ENCODE assay signal across 32 cellular contexts in genomic region chr16:2765462-2766404, GRCh38. TPM values are rescaled to one million over a fixed set of nuclear protein-coding genes. Genes with fewer than 3 reads are reported as not detected.
DNase-seq lines count a peak whose midpoint lies in the region; ATAC-seq, FAIRE-seq and TF ChIP-seq lines count a peak whose summit lies in the region.
"Had no signal": no experiment of that assay in that cellular context is flagged by ENCODE, and none has a peak within 500 bp of the region (broad histone marks: within the 10 kb centered on the region; RNA-seq: fewer than 3 reads in every experiment).

No MANE protein-coding gene starts in this region.

- TF ChIP-seq RAD21 in HepG2 (CRISPR knock-in tag; IDR thresholded peaks at IDR 0.05): no peak

- no peaks in the 10 kb centered on the region for H3K9me3 Mint-ChIP-seq in stimulated activated naive B cell treated with anti-CD40 and anti-IgM and Interleukin-4, amounts not matched to agents 10 μg/mL and 1 μg/mL and 100 μg/mL, for 72 hours
- no peaks in the 10 kb centered on the region for H3K9me3 Mint-ChIP-seq in immature natural killer cell

- H3K36me3 ChIP-seq in HepG2 (replicated peaks in 1 of 2; ENCODE audit: control insufficient read depth in 1 of 2, insufficient read depth in 2 of 2, low read length in 2 of 2) (peaks cover 52 to 99% of the 10 kb centered on the region in 2 experiments), ovary (no peaks in the 10 kb centered on the region)

- no peak overlapping the region for H3K4me3 ChIP-seq in right cardiac atrium (ENCODE audit: low read length)
- H3K4me3 ChIP-seq in HepG2 (replicated peaks in 1 of 3; ENCODE audit: insufficient read depth in 1 of 3, low read depth in 2 of 3, low read length in 3 of 3): no peak overlapping the region
- H3K4me3 ChIP-seq in ovary: no peak overlapping the region
- H3K4me3 ChIP-seq: colonic mucosa, heart left ventricle, skin epidermis had no signal

- H3K4me1 ChIP-seq in right cardiac atrium (ENCODE audit: control insufficient read depth, insufficient read depth, low read length) (no peaks in the 10 kb centered on the region), HepG2 (ENCODE audit: insufficient read depth, low read length) (no peaks in the 10 kb centered on the region), ovary (ENCODE audit: insufficient read depth) (peaks cover 1% of the 10 kb centered on the region)

- no peak for ATAC-seq in right cardiac atrium
- ATAC-seq in left ventricle myocardium superior: no peak
- no peak for ATAC-seq in T-helper 17 cell
- no peak for ATAC-seq in HepG2
- ATAC-seq in stimulated activated naive B cell treated with anti-CD40 and anti-IgM and Interleukin-4, amounts not matched to agents 10 μg/mL and 1 μg/mL and 100 μg/mL, for 72 hours (replicated peaks): no peak
- ATAC-seq in HG02938 (IDR thresholded peaks at IDR 0.05; ENCODE audit: unreplicated experiment): no peak
- ATAC-seq: activated CD4-positive, alpha-beta T cell treated with anti-CD3 and anti-CD28 coated beads for 36 hours; esophagus mucosa; heart left ventricle had no signal

- CTCF ChIA-PET in HepG2 (lab: Yijun Ruan, JAX; ENCODE audit: low intra/inter-chr PET ratio, low total read pairs): no interaction called here

- TF ChIP-seq CTCF in HepG2 (CRISPR knock-in tag; IDR thresholded peaks at IDR 0.05) (no peak), ovary (IDR thresholded peaks at IDR 0.05) (no peak)

- peaks cover 9% of the 10 kb centered on the region for H4K20me1 ChIP-seq in HepG2 (ENCODE audit: insufficient read depth, low read length)

- H3K27ac Mint-ChIP-seq in T-helper 17 cell: peak overlapping the region; percentile 89
- peak overlapping the region; percentile 80 for H3K27ac Mint-ChIP-seq in stimulated activated naive B cell treated with anti-CD40 and anti-IgM and Interleukin-4, amounts not matched to agents 10 μg/mL and 1 μg/mL and 100 μg/mL, for 72 hours
- H3K27ac Mint-ChIP-seq in immature natural killer cell: peak overlapping the region in 3 of 6 donors; percentile 53 to 59 (median 55)
- H3K27ac Mint-ChIP-seq: activated CD4-positive, alpha-beta T cell treated with anti-CD3 and anti-CD28 coated beads for 36 hours had no signal

- no peak overlapping the region for H3K27ac ChIP-seq in right cardiac atrium (ENCODE audit: low read length)
- H3K27ac ChIP-seq in HepG2 (ENCODE audit: extremely low read length, insufficient read depth, low read length): no peak overlapping the region
- no peak overlapping the region for H3K27ac ChIP-seq in ovary
- H3K27ac ChIP-seq: colonic mucosa, heart left ventricle, skin epidermis had no signal

- peaks cover 22% of the 10 kb centered on the region for H3K79me2 ChIP-seq in HepG2 (ENCODE audit: insufficient read depth, low read length)

- H3K9me3 ChIP-seq in right cardiac atrium (ENCODE audit: control insufficient read depth, low read length) (no peaks in the 10 kb centered on the region), T-helper 17 cell (ENCODE audit: control insufficient read depth, low read length, poor library complexity, severe bottlenecking) (no peaks in the 10 kb centered on the region), HepG2 (ENCODE audit: low read length) (no peaks in the 10 kb centered on the region), ovary (no peaks in the 10 kb centered on the region)
- H3K9me3 ChIP-seq: colonic mucosa, heart left ventricle had no signal

- intact Hi-C loops in right cardiac atrium (cut with DNase I): no loop called here
- intact Hi-C loops in left ventricle myocardium superior (cut with micrococcal nuclease): no loop called here
- intact Hi-C loops in HepG2 (cut with micrococcal nuclease; ENCODE audit: unreplicated experiment): no loop called here
- intact Hi-C loops in ovary (cut with DNase I): no loop called here

- H3K27me3 Mint-ChIP-seq in T-helper 17 cell (no peaks in the 10 kb centered on the region), immature natural killer cell (ENCODE audit: low read depth in 3 of 3) (peaks cover 14 to 44% (median 39%) of the 10 kb centered on the region in 3 donors)
- H3K27me3 Mint-ChIP-seq in stimulated activated naive B cell treated with anti-CD40 and anti-IgM and Interleukin-4, amounts not matched to agents 10 μg/mL and 1 μg/mL and 100 μg/mL, for 72 hours: no peaks in the 10 kb centered on the region
- H3K27me3 Mint-ChIP-seq: activated CD4-positive, alpha-beta T cell treated with anti-CD3 and anti-CD28 coated beads for 36 hours had no signal

- in situ Hi-C loops in HepG2 (cut with HindIII; ENCODE audit: extremely low pct_ligation_motif_present, low pct_unique_long_range_greater_than_20kb): no loop called here

- 98% methylated on average over 73 of the region's 73 CpGs for WGBS in right cardiac atrium
- 96% methylated on average over 55 of the region's 73 CpGs for WGBS in HepG2 (ENCODE audit: low lambda C conversion rate)
- 96 to 97% (median 96%) methylated on average over 73 of the region's 73 CpGs for whole genome bisulfite sequencing in ovary, 3 donors

- FAIRE-seq in HepG2 (lab: Jason Lieb, UNC): no peak
- FAIRE-seq: GM18507 had no signal

- POLR2A ChIA-PET in HepG2 (lab: Yijun Ruan, JAX): interaction anchor here (1.2 to 3.5 kb wide), 2 partner anchors 10 to 13 kb away, joined by 4 to 15 read pairs; partner anchors contain the start of gene SRRM2

- no peak for TF ChIP-seq EP300 in HepG2 (IDR thresholded peaks at IDR 0.05; ENCODE audit: low read depth in 2 of 2, low read length in 2 of 2)
- no peak for TF ChIP-seq EP300 in HepG2 (CRISPR knock-in tag; IDR thresholded peaks at IDR 0.05; ENCODE audit: borderline replicate concordance)
- TF ChIP-seq EP300 in ovary (IDR thresholded peaks at IDR 0.05): no peak

- no peak overlapping the region for H2AFZ ChIP-seq in HepG2 (ENCODE audit: low read length)

- H3K4me3 Mint-ChIP-seq in T-helper 17 cell: peak overlapping the region; percentile 74
- peak overlapping the region in 1 of 2 donors; percentile 6 for H3K4me3 Mint-ChIP-seq in stimulated activated naive B cell treated with anti-CD40 and anti-IgM and Interleukin-4, amounts not matched to agents 10 μg/mL and 1 μg/mL and 100 μg/mL, for 72 hours
- peak overlapping the region in 1 of 5 donors; percentile 21 for H3K4me3 Mint-ChIP-seq in immature natural killer cell
- H3K4me3 Mint-ChIP-seq: activated CD4-positive, alpha-beta T cell treated with anti-CD3 and anti-CD28 coated beads for 36 hours had no signal

- H3K9ac ChIP-seq in HepG2 (ENCODE audit: insufficient read depth, low read depth, low read length): no peak overlapping the region

- TF ChIP-seq POLR2A in HepG2 (IDR thresholded peaks at IDR 0.05; ENCODE audit: insufficient read depth in 1 of 2, low read depth in 2 of 2, low read length in 2 of 2): peak in 1 of 2 experiments; percentile 10; a peak in 1 of 4 replicates
- no peak for TF ChIP-seq POLR2A in ovary (IDR thresholded peaks at IDR 0.05)

- H3K4me1 Mint-ChIP-seq in T-helper 17 cell: peaks cover 39% of the 10 kb centered on the region
- peaks cover 24 to 58% of the 10 kb centered on the region in 2 donors for H3K4me1 Mint-ChIP-seq in stimulated activated naive B cell treated with anti-CD40 and anti-IgM and Interleukin-4, amounts not matched to agents 10 μg/mL and 1 μg/mL and 100 μg/mL, for 72 hours
- H3K4me1 Mint-ChIP-seq in immature natural killer cell: peaks cover 2 to 31% of the 10 kb centered on the region in 2 donors

- H3K27me3 ChIP-seq in right cardiac atrium (ENCODE audit: control insufficient read depth, insufficient read depth): no peaks in the 10 kb centered on the region
- no peaks in the 10 kb centered on the region for H3K27me3 ChIP-seq in HepG2 (ENCODE audit: control insufficient read depth in 1 of 2, insufficient read depth in 2 of 2, low read length in 2 of 2)
- H3K27me3 ChIP-seq in ovary: no peaks in the 10 kb centered on the region
- H3K27me3 ChIP-seq: colonic mucosa, heart left ventricle had no signal

- no TSS peak for BruUV-seq in HepG2 (replicated peaks; lab: Mats Ljungman, UMichigan)

- H3K36me3 Mint-ChIP-seq in T-helper 17 cell (ENCODE audit: low read depth): peaks cover 20% of the 10 kb centered on the region
- peaks cover 78 to 89% of the 10 kb centered on the region in 2 donors for H3K36me3 Mint-ChIP-seq in stimulated activated naive B cell treated with anti-CD40 and anti-IgM and Interleukin-4, amounts not matched to agents 10 μg/mL and 1 μg/mL and 100 μg/mL, for 72 hours
- peaks cover 61 to 83% (median 66%) of the 10 kb centered on the region in 3 donors for H3K36me3 Mint-ChIP-seq in immature natural killer cell

- DNase-seq in right cardiac atrium (peak in 2 of 3 donors; percentile 49 to 55), left ventricle myocardium superior (no peak), T-helper 17 cell (no peak), HepG2 (ENCODE audit: low spot score) (no peak), ovary (no peak), immature natural killer cell (no peak)
- DNase-seq in stimulated activated naive B cell treated with anti-CD40 and anti-IgM and Interleukin-4, amounts not matched to agents 10 μg/mL and 1 μg/mL and 100 μg/mL, for 72 hours: no peak
- DNase-seq: activated CD4-positive, alpha-beta T cell treated with anti-CD3 and anti-CD28 coated beads for 36 hours; activated naive CD4-positive, alpha-beta T cell; amygdala; colonic mucosa; DMS79 treated with DMSO at 0.1 percent for 48 hours; effector memory CD4-positive, alpha-beta T cell; foreskin fibroblast; GF-D8; HCEC 1CT; NCI-H1436; NCI-H2107; stimulated activated CD4-positive, alpha-beta T cell treated with anti-CD3 and anti-CD28 coated beads, Interleukin-2, amount 100 ng/mL, for 24 hours had no signal

- no peak overlapping the region for H3K4me2 ChIP-seq in HepG2 (ENCODE audit: low read depth, low read length)

RNA-seq across cellular contexts. Expression of gene ELOB, which starts 11.3 kb away (rescaled TPM):
- total RNA-seq in right cardiac atrium: 100 to 1,000 TPM; 235 to 320 (median 280) TPM
- 625 TPM for polyA plus RNA-seq in right cardiac atrium
- 325 TPM for total RNA-seq in left ventricle myocardium superior
- total RNA-seq in T-helper 17 cell: 100 to 1,000 TPM; 121 to 131 TPM
- total RNA-seq in HepG2 (2016; rRNA removed; fragmentation: Illumina TruSeq; extraction: Trizol): 208 and 253 TPM in 2 replicates
- 337 and 393 TPM in 2 replicates for total RNA-seq in HepG2 (2016; cell fraction: cytosol; rRNA removed; fragmentation: Illumina TruSeq; extraction: Trizol; ENCODE audit: low read depth)
- total RNA-seq in HepG2 (2016; cell fraction: insoluble cytoplasmic fraction; rRNA removed; fragmentation: Illumina TruSeq; extraction: Trizol): 204 and 279 TPM in 2 replicates
- total RNA-seq in HepG2 (2016; cell fraction: membrane; rRNA removed; fragmentation: Illumina TruSeq; extraction: Trizol): 174 and 204 TPM in 2 replicates
- total RNA-seq in HepG2 (2016; cell fraction: nucleus; rRNA removed; fragmentation: Illumina TruSeq; extraction: Trizol): 53.2 and 75.0 TPM in 2 replicates
- 225 and 236 TPM in 2 replicates for polyA plus RNA-seq in HepG2 (2011; rRNA removed)
- polyA plus RNA-seq in HepG2 (2011; cell fraction: cytosol; rRNA removed): 204 and 385 TPM in 2 replicates
- polyA plus RNA-seq in HepG2 (2011; cell fraction: nucleus; rRNA removed): 89.2 and 109 TPM in 2 replicates
- polyA plus RNA-seq in HepG2 (2012): 108 and 117 TPM in 2 replicates
- 547 and 569 TPM in 2 replicates for polyA plus RNA-seq in HepG2 (2016; cell fraction: cytosol; fragmentation: Illumina TruSeq; extraction: Trizol; ENCODE audit: low read depth)
- 265 and 294 TPM in 2 replicates for polyA plus RNA-seq in HepG2 (2016; cell fraction: insoluble cytoplasmic fraction; fragmentation: Illumina TruSeq; extraction: Trizol; ENCODE audit: low read depth)
- polyA plus RNA-seq in HepG2 (2016; cell fraction: membrane; fragmentation: Illumina TruSeq; extraction: Trizol; ENCODE audit: low read depth): 203 and 243 TPM in 2 replicates
- 127 and 128 TPM in 2 replicates for polyA plus RNA-seq in HepG2 (2016; cell fraction: nucleus; fragmentation: Illumina TruSeq; extraction: Trizol; ENCODE audit: insufficient read depth, low read depth)
- 125 and 227 TPM in 2 replicates for polyA minus RNA-seq in HepG2 (2011; rRNA and poly(A)+ RNA removed; ENCODE audit: low replicate concordance)
- polyA minus RNA-seq in HepG2 (2011; cell fraction: cytosol; rRNA and poly(A)+ RNA removed): 25.2 and 36.1 TPM in 2 replicates
- 9.8 and 9.9 TPM in 2 replicates for polyA minus RNA-seq in HepG2 (2011; cell fraction: nucleus; rRNA and poly(A)+ RNA removed)
- 100 to 1,000 TPM; 136 to 498 (median 172) TPM for total RNA-seq in ovary
- 100 to 1,000 TPM in 1 of 2 donors, 1 to 10 TPM in 1; 8.9 to 385 TPM for polyA plus RNA-seq in ovary
- polyA plus RNA-seq in immature natural killer cell: 100 to 1,000 TPM; 252 to 523 (median 328) TPM

RNA-seq across cellular contexts. Expression of gene SRRM2, which starts 13.3 kb away (rescaled TPM):
- total RNA-seq in right cardiac atrium (100 to 1,000 TPM; 299 to 352 (median 320) TPM), left ventricle myocardium superior (292 TPM), T-helper 17 cell (1,000 to 10,000 TPM; 1,185 to 1,285 TPM), HepG2 (2016; rRNA removed; fragmentation: Illumina TruSeq; extraction: Trizol) (50.4 and 80.6 TPM in 2 replicates), ovary (100 to 1,000 TPM; 300 to 736 (median 470) TPM)
- polyA plus RNA-seq in right cardiac atrium (402 TPM), HepG2 (2011; rRNA removed) (112 and 125 TPM in 2 replicates), ovary (100 to 1,000 TPM; 524 to 602 TPM), immature natural killer cell (100 to 1,000 TPM in 1 of 3 donors, 10 to 100 TPM in 2; 11.5 to 113 (median 24.2) TPM)
- total RNA-seq in HepG2 (2016; cell fraction: cytosol; rRNA removed; fragmentation: Illumina TruSeq; extraction: Trizol; ENCODE audit: low read depth): 41.5 and 43.0 TPM in 2 replicates
- 44.1 and 73.0 TPM in 2 replicates for total RNA-seq in HepG2 (2016; cell fraction: insoluble cytoplasmic fraction; rRNA removed; fragmentation: Illumina TruSeq; extraction: Trizol)
- total RNA-seq in HepG2 (2016; cell fraction: membrane; rRNA removed; fragmentation: Illumina TruSeq; extraction: Trizol): 48.8 and 52.0 TPM in 2 replicates
- total RNA-seq in HepG2 (2016; cell fraction: nucleus; rRNA removed; fragmentation: Illumina TruSeq; extraction: Trizol): 159 and 170 TPM in 2 replicates
- polyA plus RNA-seq in HepG2 (2011; cell fraction: cytosol; rRNA removed): 40.5 and 54.4 TPM in 2 replicates
- polyA plus RNA-seq in HepG2 (2011; cell fraction: nucleus; rRNA removed): 1,408 and 1,626 TPM in 2 replicates
- polyA plus RNA-seq in HepG2 (2012): 364 and 397 TPM in 2 replicates
- polyA plus RNA-seq in HepG2 (2016; cell fraction: cytosol; fragmentation: Illumina TruSeq; extraction: Trizol; ENCODE audit: low read depth): 15.2 and 19.4 TPM in 2 replicates
- 169 and 221 TPM in 2 replicates for polyA plus RNA-seq in HepG2 (2016; cell fraction: insoluble cytoplasmic fraction; fragmentation: Illumina TruSeq; extraction: Trizol; ENCODE audit: low read depth)
- 38.4 and 49.5 TPM in 2 replicates for polyA plus RNA-seq in HepG2 (2016; cell fraction: membrane; fragmentation: Illumina TruSeq; extraction: Trizol; ENCODE audit: low read depth)
- polyA plus RNA-seq in HepG2 (2016; cell fraction: nucleus; fragmentation: Illumina TruSeq; extraction: Trizol; ENCODE audit: insufficient read depth, low read depth): 998 and 1,215 TPM in 2 replicates
- 125 and 143 TPM in 2 replicates for polyA minus RNA-seq in HepG2 (2011; rRNA and poly(A)+ RNA removed; ENCODE audit: low replicate concordance)
- polyA minus RNA-seq in HepG2 (2011; cell fraction: cytosol; rRNA and poly(A)+ RNA removed): 88.7 and 111 TPM in 2 replicates
- 176 and 198 TPM in 2 replicates for polyA minus RNA-seq in HepG2 (2011; cell fraction: nucleus; rRNA and poly(A)+ RNA removed)

RNA-seq across cellular contexts. Expression of gene PRSS33, which starts 21.6 kb away (rescaled TPM):
- total RNA-seq in right cardiac atrium (not detected), left ventricle myocardium superior (not detected), T-helper 17 cell (not detected), HepG2 (2016; rRNA removed; fragmentation: Illumina TruSeq; extraction: Trizol) (not detected in 2 replicates), ovary (10 to 100 TPM in 1 of 7 donors, 1 to 10 TPM in 1, under 1 TPM in 3, not detected in 2; 0.36 to 26.8 (median 0.82) TPM)
- polyA plus RNA-seq in right cardiac atrium (not detected), HepG2 (2011; rRNA removed) (not detected in 2 replicates), ovary (not detected), immature natural killer cell (1 to 10 TPM in 2 of 3 donors, not detected in 1; 1.1 to 4.0 TPM)
- not detected in 2 replicates for total RNA-seq in HepG2 (2016; cell fraction: cytosol; rRNA removed; fragmentation: Illumina TruSeq; extraction: Trizol; ENCODE audit: low read depth)
- total RNA-seq in HepG2 (2016; cell fraction: insoluble cytoplasmic fraction; rRNA removed; fragmentation: Illumina TruSeq; extraction: Trizol): not detected in 2 replicates
- not detected in 2 replicates for total RNA-seq in HepG2 (2016; cell fraction: membrane; rRNA removed; fragmentation: Illumina TruSeq; extraction: Trizol)
- total RNA-seq in HepG2 (2016; cell fraction: nucleus; rRNA removed; fragmentation: Illumina TruSeq; extraction: Trizol): not detected in 2 replicates
- polyA plus RNA-seq in HepG2 (2011; cell fraction: cytosol; rRNA removed): not detected in 2 replicates
- polyA plus RNA-seq in HepG2 (2011; cell fraction: nucleus; rRNA removed): not detected in 2 replicates
- not detected in 2 replicates for polyA plus RNA-seq in HepG2 (2012)
- polyA plus RNA-seq in HepG2 (2016; cell fraction: cytosol; fragmentation: Illumina TruSeq; extraction: Trizol; ENCODE audit: low read depth): not detected in 2 replicates
- polyA plus RNA-seq in HepG2 (2016; cell fraction: insoluble cytoplasmic fraction; fragmentation: Illumina TruSeq; extraction: Trizol; ENCODE audit: low read depth): not detected in 2 replicates
- not detected in 2 replicates for polyA plus RNA-seq in HepG2 (2016; cell fraction: membrane; fragmentation: Illumina TruSeq; extraction: Trizol; ENCODE audit: low read depth)
- polyA plus RNA-seq in HepG2 (2016; cell fraction: nucleus; fragmentation: Illumina TruSeq; extraction: Trizol; ENCODE audit: insufficient read depth, low read depth): not detected in 2 replicates
- not detected in 2 replicates for polyA minus RNA-seq in HepG2 (2011; rRNA and poly(A)+ RNA removed; ENCODE audit: low replicate concordance)
- not detected in 2 replicates for polyA minus RNA-seq in HepG2 (2011; cell fraction: cytosol; rRNA and poly(A)+ RNA removed)
- polyA minus RNA-seq in HepG2 (2011; cell fraction: nucleus; rRNA and poly(A)+ RNA removed): not detected in 2 replicates
- total RNA-seq: activated CD4-positive, alpha-beta T cell treated with anti-CD3 and anti-CD28 coated beads for 36 hours; bronchial epithelial cell; colonic mucosa; esophagus mucosa; heart left ventricle; mesenteric fat pad; myocyte; NCI-H460; omental fat pad; T-helper 2 cell treated with Interferon-gamma antibody and Interleukin-4, amounts not matched to agents 100 ng/mL and 5 ng/mL, for 36 hours; ureter had no signal
- polyA plus RNA-seq: BJ, heart left ventricle had no signal

RNA-seq across cellular contexts. Expression of gene PRSS41, which starts 32.5 kb away (rescaled TPM):
- not detected for total RNA-seq in right cardiac atrium
- not detected for polyA plus RNA-seq in right cardiac atrium
- total RNA-seq in left ventricle myocardium superior: not detected
- total RNA-seq in T-helper 17 cell: not detected
- not detected in 2 replicates for total RNA-seq in HepG2 (2016; rRNA removed; fragmentation: Illumina TruSeq; extraction: Trizol)
- total RNA-seq in HepG2 (2016; cell fraction: cytosol; rRNA removed; fragmentation: Illumina TruSeq; extraction: Trizol; ENCODE audit: low read depth): not detected in 2 replicates
- total RNA-seq in HepG2 (2016; cell fraction: insoluble cytoplasmic fraction; rRNA removed; fragmentation: Illumina TruSeq; extraction: Trizol): not detected in 2 replicates
- total RNA-seq in HepG2 (2016; cell fraction: membrane; rRNA removed; fragmentation: Illumina TruSeq; extraction: Trizol): not detected in 2 replicates
- total RNA-seq in HepG2 (2016; cell fraction: nucleus; rRNA removed; fragmentation: Illumina TruSeq; extraction: Trizol): not detected in 2 replicates
- polyA plus RNA-seq in HepG2 (2011; rRNA removed): not detected in 2 replicates
- polyA plus RNA-seq in HepG2 (2011; cell fraction: cytosol; rRNA removed): not detected in 2 replicates
- not detected in 2 replicates for polyA plus RNA-seq in HepG2 (2011; cell fraction: nucleus; rRNA removed)
- not detected in 2 replicates for polyA plus RNA-seq in HepG2 (2012)
- polyA plus RNA-seq in HepG2 (2016; cell fraction: cytosol; fragmentation: Illumina TruSeq; extraction: Trizol; ENCODE audit: low read depth): not detected in 2 replicates
- polyA plus RNA-seq in HepG2 (2016; cell fraction: insoluble cytoplasmic fraction; fragmentation: Illumina TruSeq; extraction: Trizol; ENCODE audit: low read depth): not detected in 2 replicates
- not detected in 2 replicates for polyA plus RNA-seq in HepG2 (2016; cell fraction: membrane; fragmentation: Illumina TruSeq; extraction: Trizol; ENCODE audit: low read depth)
- not detected in 2 replicates for polyA plus RNA-seq in HepG2 (2016; cell fraction: nucleus; fragmentation: Illumina TruSeq; extraction: Trizol; ENCODE audit: insufficient read depth, low read depth)
- polyA minus RNA-seq in HepG2 (2011; rRNA and poly(A)+ RNA removed; ENCODE audit: low replicate concordance): 0.14 TPM in 1 of 2 replicates, not detected in the other
- polyA minus RNA-seq in HepG2 (2011; cell fraction: cytosol; rRNA and poly(A)+ RNA removed): not detected in 2 replicates
- not detected in 2 replicates for polyA minus RNA-seq in HepG2 (2011; cell fraction: nucleus; rRNA and poly(A)+ RNA removed)
- under 1 TPM in 1 of 7 donors, not detected in 6; 0.20 TPM for total RNA-seq in ovary
- polyA plus RNA-seq in ovary: not detected
- polyA plus RNA-seq in immature natural killer cell: not detected
- total RNA-seq: activated CD4-positive, alpha-beta T cell treated with anti-CD3 and anti-CD28 coated beads for 36 hours; bronchial epithelial cell; colonic mucosa; esophagus mucosa; heart left ventricle; mesenteric fat pad; myocyte; NCI-H460; omental fat pad; T-helper 2 cell treated with Interferon-gamma antibody and Interleukin-4, amounts not matched to agents 100 ng/mL and 5 ng/mL, for 36 hours; ureter had no signal
- polyA plus RNA-seq: BJ, heart left ventricle had no signal

RNA-seq across cellular contexts. Expression of gene PRSS27, which starts 45.7 kb away (rescaled TPM):
- total RNA-seq in right cardiac atrium: under 1 TPM; 0.32 to 0.64 (median 0.37) TPM
- polyA plus RNA-seq in right cardiac atrium: 0.25 TPM
- total RNA-seq in left ventricle myocardium superior: 0.12 TPM
- 1 to 10 TPM in 1 of 2 donors, under 1 TPM in 1; 0.83 to 1.4 TPM for total RNA-seq in T-helper 17 cell
- total RNA-seq in HepG2 (2016; rRNA removed; fragmentation: Illumina TruSeq; extraction: Trizol): 0.20 TPM in 1 of 2 replicates, not detected in the other
- 0.30 TPM in 1 of 2 replicates, not detected in the other for total RNA-seq in HepG2 (2016; cell fraction: cytosol; rRNA removed; fragmentation: Illumina TruSeq; extraction: Trizol; ENCODE audit: low read depth)
- total RNA-seq in HepG2 (2016; cell fraction: insoluble cytoplasmic fraction; rRNA removed; fragmentation: Illumina TruSeq; extraction: Trizol): 0.35 TPM in 1 of 2 replicates, not detected in the other
- total RNA-seq in HepG2 (2016; cell fraction: membrane; rRNA removed; fragmentation: Illumina TruSeq; extraction: Trizol): 0.12 and 0.41 TPM in 2 replicates
- total RNA-seq in HepG2 (2016; cell fraction: nucleus; rRNA removed; fragmentation: Illumina TruSeq; extraction: Trizol): 0.19 and 0.34 TPM in 2 replicates
- polyA plus RNA-seq in HepG2 (2011; rRNA removed): 0.73 and 1.2 TPM in 2 replicates
- polyA plus RNA-seq in HepG2 (2011; cell fraction: cytosol; rRNA removed): 0.59 and 1.3 TPM in 2 replicates
- 2.0 and 2.8 TPM in 2 replicates for polyA plus RNA-seq in HepG2 (2011; cell fraction: nucleus; rRNA removed)
- 0.43 and 1.1 TPM in 2 replicates for polyA plus RNA-seq in HepG2 (2012)
- 0.08 and 0.16 TPM in 2 replicates for polyA plus RNA-seq in HepG2 (2016; cell fraction: cytosol; fragmentation: Illumina TruSeq; extraction: Trizol; ENCODE audit: low read depth)
- not detected in 2 replicates for polyA plus RNA-seq in HepG2 (2016; cell fraction: insoluble cytoplasmic fraction; fragmentation: Illumina TruSeq; extraction: Trizol; ENCODE audit: low read depth)
- 0.21 TPM in 1 of 2 replicates, not detected in the other for polyA plus RNA-seq in HepG2 (2016; cell fraction: membrane; fragmentation: Illumina TruSeq; extraction: Trizol; ENCODE audit: low read depth)
- 0.53 TPM in 1 of 2 replicates, not detected in the other for polyA plus RNA-seq in HepG2 (2016; cell fraction: nucleus; fragmentation: Illumina TruSeq; extraction: Trizol; ENCODE audit: insufficient read depth, low read depth)
- polyA minus RNA-seq in HepG2 (2011; rRNA and poly(A)+ RNA removed; ENCODE audit: low replicate concordance): 1.0 and 1.7 TPM in 2 replicates
- not detected in 2 replicates for polyA minus RNA-seq in HepG2 (2011; cell fraction: cytosol; rRNA and poly(A)+ RNA removed)
- polyA minus RNA-seq in HepG2 (2011; cell fraction: nucleus; rRNA and poly(A)+ RNA removed): 1.3 and 1.6 TPM in 2 replicates
- 1 to 10 TPM in 3 of 7 donors, under 1 TPM in 4; 0.46 to 1.3 (median 0.92) TPM for total RNA-seq in ovary
- polyA plus RNA-seq in ovary: 1 to 10 TPM in 1 of 2 donors, not detected in 1; 1.3 TPM
- polyA plus RNA-seq in immature natural killer cell: under 1 TPM in 1 of 3 donors, not detected in 2; 0.18 TPM

Comparison
In these comparisons a context has a peak if more than half of its experiments do, and no peak if none do; other contexts are left out.
1. DNase-seq: peak in right cardiac atrium (2 of 3); none in left ventricle myocardium superior (single experiment), T-helper 17 cell (0 of 3), HepG2 (single experiment), stimulated activated naive B cell treated with anti-CD40 and anti-IgM and Interleukin-4, amounts not matched to agents 10 μg/mL and 1 μg/mL and 100 μg/mL, for 72 hours (single experiment), ovary (0 of 5) and immature natural killer cell (0 of 3).